13 cellular contexts compared by ENCODE assay signal in the genomic region with DNA sequence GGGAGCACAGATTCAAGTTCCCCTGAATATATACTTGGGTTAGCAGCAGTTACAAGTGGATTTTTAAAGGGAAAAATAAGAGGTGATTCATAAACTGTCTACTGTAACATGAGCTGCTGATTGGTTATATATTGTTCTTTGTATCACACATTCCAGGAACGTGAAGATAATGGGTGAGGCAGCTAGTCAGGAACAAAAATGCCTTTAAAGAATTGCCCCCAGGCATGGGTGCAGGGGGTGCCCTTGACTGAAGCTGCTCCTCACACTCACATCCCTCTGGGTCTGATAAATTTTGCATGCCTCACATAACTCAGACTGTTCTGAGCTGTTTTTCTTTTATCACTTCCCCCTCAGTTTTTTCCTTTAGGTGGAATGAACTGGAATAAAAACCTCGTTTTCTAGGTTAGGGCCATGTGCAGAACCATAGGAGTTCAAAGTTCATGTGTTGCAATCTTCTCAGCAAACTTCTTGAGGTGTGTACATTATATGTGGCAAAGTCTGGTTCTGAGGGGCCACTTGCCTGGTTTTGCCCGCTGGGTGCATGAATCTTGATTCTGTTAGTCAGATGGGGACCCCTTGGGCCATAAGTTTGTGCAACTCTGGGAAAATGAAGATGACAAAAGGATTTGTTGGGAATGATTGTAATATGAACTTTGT. TPM values are rescaled to one million over a fixed set of nuclear protein-coding genes. Genes with fewer than 3 reads are reported as not detected.
DNase-seq lines count a peak whose midpoint lies in the region; ATAC-seq, FAIRE-seq and TF ChIP-seq lines count a peak whose summit lies in the region.
"Had no signal": no experiment of that assay in that cellular context is flagged by ENCODE, and none has a peak within 500 bp of the region (broad histone marks: within the 10 kb centered on the region; RNA-seq: fewer than 3 reads in every experiment).

No MANE protein-coding gene starts in this region.

- CTCF ChIA-PET in HepG2 (lab: Yijun Ruan, JAX; ENCODE audit: low intra/inter-chr PET ratio, low total read pairs), result no interaction called here
- CTCF ChIA-PET in SK-N-SH (lab: Yijun Ruan, JAX), result interaction anchor here (1.7 kb wide), 1 partner anchor 41 kb away, joined by 4 read pairs; no protein-coding TSS in a partner anchor

- TF ChIP-seq EP300 in HepG2 (IDR thresholded peaks at IDR 0.05; ENCODE audit: low read depth in 2 of 2, low read length in 2 of 2) (no peak), HepG2 (CRISPR knock-in tag; IDR thresholded peaks at IDR 0.05; ENCODE audit: borderline replicate concordance) (no peak), SK-N-SH (IDR thresholded peaks at IDR 0.05; ENCODE audit: borderline replicate concordance in 1 of 2, low read depth in 1 of 2, low read length in 1 of 2) (no peak)

- POLR2A ChIA-PET in HepG2 (lab: Yijun Ruan, JAX), result no interaction called here
- POLR2A ChIA-PET in SK-N-SH (lab: Yijun Ruan, JAX), result no interaction called here

- FAIRE-seq in HepG2 (lab: Jason Lieb, UNC), result no peak

- H3K4me1 ChIP-seq in HepG2 (ENCODE audit: insufficient read depth, low read length) (peaks cover 8% of the 10 kb centered on the region), right lobe of liver (peaks cover 0 to 4% (median 0%) of the 10 kb centered on the region in 4 donors), SK-N-SH (ENCODE audit: control insufficient read depth in 1 of 2, insufficient read depth in 2 of 2, low read depth in 1 of 2, low read length in 1 of 2) (peaks cover 0 to 7% of the 10 kb centered on the region in 2 experiments; a peak in 1 of 4 replicates)

- H3K9ac ChIP-seq in HepG2 (ENCODE audit: insufficient read depth, low read depth, low read length) (no peak overlapping the region), SK-N-SH (no peak overlapping the region)

- no peak for TF ChIP-seq POLR2A in HepG2 (IDR thresholded peaks at IDR 0.05; ENCODE audit: insufficient read depth in 1 of 2, low read depth in 2 of 2, low read length in 2 of 2)
- TF ChIP-seq POLR2A in right lobe of liver (IDR thresholded peaks at IDR 0.05), result no peak

- 37% methylated on average over 3 of the region's 3 CpGs for WGBS in HepG2 (ENCODE audit: low lambda C conversion rate)
- WGBS in right lobe of liver (ENCODE audit: insufficient coverage, low coverage, low lambda C conversion rate, missing lambda C conversion rate), result 48% methylated on average over 3 of the region's 3 CpGs
- WGBS in SK-N-SH (ENCODE audit: low lambda C conversion rate), result 50% methylated on average over 3 of the region's 3 CpGs

- in situ Hi-C loops in HepG2 (cut with HindIII; ENCODE audit: extremely low pct_ligation_motif_present, low pct_unique_long_range_greater_than_20kb), result no loop called here

- DNase-seq in HepG2 (ENCODE audit: low spot score), result peak; percentile 6
- DNase-seq in right lobe of liver, result no peak
- no peak for DNase-seq in SK-N-SH
- DNase-seq in fibroblast of the aortic adventitia (ENCODE audit: low read depth), result peak; percentile 80
- DNase-seq in activated effector memory CD4-positive, alpha-beta T cell treated with Interleukin-2 at 50 U/mL for 16 hours, result no peak
- DNase-seq in stimulated activated CD4-positive, alpha-beta T cell treated with anti-CD3 and anti-CD28 coated beads, Interleukin-4, amount 100 ng/mL, for 1 hour, result no peak
- no peak for DNase-seq in NCI-H2171 (lab: John Stamatoyannopoulos, UW)
- DNase-seq: activated CD8-positive, alpha-beta T cell treated with anti-CD3 and anti-CD28 coated beads for 36 hours; activated naive CD8-positive, alpha-beta T cell treated with anti-CD3 and anti-CD28 coated beads, Interleukin-2, amount 50 U/mL, for 24 hours; glutamatergic neuron; NCI-H446 treated with DMSO at 0.1 percent for 48 hours had no signal

- no peak overlapping the region for H2AFZ ChIP-seq in HepG2 (ENCODE audit: low read length)
- peak overlapping the region; percentile 36; the same call in 1 of the 2 replicates for H2AFZ ChIP-seq in SK-N-SH (ENCODE audit: low read depth)

- no peak overlapping the region for H3K4me3 ChIP-seq in HepG2 (replicated peaks in 1 of 3; ENCODE audit: insufficient read depth in 1 of 3, low read depth in 2 of 3, low read length in 3 of 3)
- no peak overlapping the region for H3K4me3 ChIP-seq in right lobe of liver
- no peak overlapping the region for H3K4me3 ChIP-seq in SK-N-SH (ENCODE audit: low read depth in 2 of 2, low read length in 1 of 2)
- no peak overlapping the region for H3K4me3 ChIP-seq in fibroblast of the aortic adventitia (ENCODE audit: low read depth, low read length)
- H3K4me3 ChIP-seq: skin epidermis had no signal

- H3K27ac ChIP-seq in HepG2 (ENCODE audit: extremely low read length, insufficient read depth, low read length), result no peak overlapping the region
- H3K27ac ChIP-seq in right lobe of liver, result no peak overlapping the region
- H3K27ac ChIP-seq in SK-N-SH (ENCODE audit: low read depth in 2 of 2, low read length in 1 of 2), result no peak overlapping the region
- H3K27ac ChIP-seq: skin epidermis had no signal

- BruUV-seq in HepG2 (replicated peaks; lab: Mats Ljungman, UMichigan), result no TSS peak

- H3K4me2 ChIP-seq in HepG2 (ENCODE audit: low read depth, low read length) (no peak overlapping the region), SK-N-SH (0 out of 2 replicates have a peak overlapping the region, but pooled peaks have one; percentile 5)

- H3K79me2 ChIP-seq in HepG2 (ENCODE audit: insufficient read depth, low read length) (no peaks in the 10 kb centered on the region), SK-N-SH (ENCODE audit: insufficient read depth) (no peaks in the 10 kb centered on the region)

- H3K9me2 ChIP-seq in SK-N-SH, result no peaks in the 10 kb centered on the region

- no peaks in the 10 kb centered on the region for H3F3A ChIP-seq in SK-N-SH (replicated peaks; ENCODE audit: insufficient read depth)

- intact Hi-C loops in HepG2 (cut with micrococcal nuclease; ENCODE audit: unreplicated experiment), result no loop called here
- intact Hi-C loops in right lobe of liver (cut with DNase I), result no loop called here

- TF ChIP-seq RAD21 in HepG2 (CRISPR knock-in tag; IDR thresholded peaks at IDR 0.05), result no peak
- TF ChIP-seq RAD21 in SK-N-SH (IDR thresholded peaks at IDR 0.05; ENCODE audit: low read length), result no peak

- H3K9me3 ChIP-seq in HepG2 (ENCODE audit: low read length) (no peaks in the 10 kb centered on the region), right lobe of liver (no peaks in the 10 kb centered on the region), SK-N-SH (no peaks in the 10 kb centered on the region)

- H4K20me1 ChIP-seq in HepG2 (ENCODE audit: insufficient read depth, low read length) (no peaks in the 10 kb centered on the region), SK-N-SH (ENCODE audit: insufficient read depth) (no peaks in the 10 kb centered on the region)

- H3K27me3 ChIP-seq in HepG2 (ENCODE audit: control insufficient read depth in 1 of 2, insufficient read depth in 2 of 2, low read length in 2 of 2) (no peaks in the 10 kb centered on the region), right lobe of liver (no peaks in the 10 kb centered on the region), SK-N-SH (ENCODE audit: insufficient read depth) (no peaks in the 10 kb centered on the region)

- ATAC-seq in HepG2, result no peak
- ATAC-seq in right lobe of liver, result no peak
- ATAC-seq in GM19328 (IDR thresholded peaks at IDR 0.05; ENCODE audit: unreplicated experiment), result no peak
- ATAC-seq: activated CD8-positive, alpha-beta T cell treated with anti-CD3 and anti-CD28 coated beads for 36 hours; activated naive CD8-positive, alpha-beta T cell treated with anti-CD3 and anti-CD28 coated beads, Interleukin-2, amount 50 U/mL, for 24 hours had no signal

- TF ChIP-seq CTCF in HepG2 (CRISPR knock-in tag; IDR thresholded peaks at IDR 0.05), result no peak
- TF ChIP-seq CTCF in right lobe of liver (IDR thresholded peaks at IDR 0.05), result no peak
- no peak for TF ChIP-seq CTCF in SK-N-SH (IDR thresholded peaks at IDR 0.05)
- TF ChIP-seq CTCF in fibroblast of the aortic adventitia (IDR thresholded peaks at IDR 0.05; ENCODE audit: insufficient read depth, low read length), result no peak

- H3K36me3 ChIP-seq in HepG2 (replicated peaks in 1 of 2; ENCODE audit: control insufficient read depth in 1 of 2, insufficient read depth in 2 of 2, low read length in 2 of 2), result no peaks in the 10 kb centered on the region
- no peaks in the 10 kb centered on the region for H3K36me3 ChIP-seq in right lobe of liver
- peaks cover 0 to 3% of the 10 kb centered on the region in 2 experiments for H3K36me3 ChIP-seq in SK-N-SH (replicated peaks in 1 of 2; ENCODE audit: control insufficient read depth in 1 of 2, insufficient read depth in 2 of 2, low read length in 1 of 2)

TF ChIP-seq in HepG2, 621 proteins besides CTCF, POLR2A, EP300 and RAD21 (continues in another document):
- TF ChIP-seq THAP11 (CRISPR knock-in tag; IDR thresholded peaks at IDR 0.05), result no peak

RNA-seq across cellular contexts. Expression of a gene that starts 21.1 kb away (rescaled TPM):
- 0.18 and 0.31 TPM in 2 replicates for total RNA-seq in HepG2 (2016; rRNA removed; fragmentation: Illumina TruSeq; extraction: Trizol)
- 0.30 and 0.44 TPM in 2 replicates for total RNA-seq in HepG2 (2016; cell fraction: cytosol; rRNA removed; fragmentation: Illumina TruSeq; extraction: Trizol; ENCODE audit: low read depth)
- 0.17 and 0.22 TPM in 2 replicates for total RNA-seq in HepG2 (2016; cell fraction: insoluble cytoplasmic fraction; rRNA removed; fragmentation: Illumina TruSeq; extraction: Trizol)
- total RNA-seq in HepG2 (2016; cell fraction: membrane; rRNA removed; fragmentation: Illumina TruSeq; extraction: Trizol), result 0.19 and 0.24 TPM in 2 replicates
- 0.44 and 0.71 TPM in 2 replicates for total RNA-seq in HepG2 (2016; cell fraction: nucleus; rRNA removed; fragmentation: Illumina TruSeq; extraction: Trizol)
- polyA plus RNA-seq in HepG2 (2011; rRNA removed), result 1.3 and 1.4 TPM in 2 replicates
- 0.81 and 1.0 TPM in 2 replicates for polyA plus RNA-seq in HepG2 (2011; cell fraction: cytosol; rRNA removed)
- polyA plus RNA-seq in HepG2 (2011; cell fraction: nucleus; rRNA removed), result 2.5 and 2.7 TPM in 2 replicates
- 0.99 and 1.1 TPM in 2 replicates for polyA plus RNA-seq in HepG2 (2012)
- polyA plus RNA-seq in HepG2 (2016; cell fraction: cytosol; fragmentation: Illumina TruSeq; extraction: Trizol; ENCODE audit: low read depth), result 0.06 and 0.09 TPM in 2 replicates
- polyA plus RNA-seq in HepG2 (2016; cell fraction: insoluble cytoplasmic fraction; fragmentation: Illumina TruSeq; extraction: Trizol; ENCODE audit: low read depth), result 0.24 and 0.43 TPM in 2 replicates
- polyA plus RNA-seq in HepG2 (2016; cell fraction: membrane; fragmentation: Illumina TruSeq; extraction: Trizol; ENCODE audit: low read depth), result 0.18 and 0.35 TPM in 2 replicates
- 1.3 TPM in 2 replicates for polyA plus RNA-seq in HepG2 (2016; cell fraction: nucleus; fragmentation: Illumina TruSeq; extraction: Trizol; ENCODE audit: insufficient read depth, low read depth)
- polyA minus RNA-seq in HepG2 (2011; rRNA and poly(A)+ RNA removed; ENCODE audit: low replicate concordance), result 0.51 and 0.80 TPM in 2 replicates
- not detected in 2 replicates for polyA minus RNA-seq in HepG2 (2011; cell fraction: cytosol; rRNA and poly(A)+ RNA removed)
- polyA minus RNA-seq in HepG2 (2011; cell fraction: nucleus; rRNA and poly(A)+ RNA removed), result 0.90 and 1.5 TPM in 2 replicates
- under 1 TPM; 0.43 to 0.68 (median 0.56) TPM for total RNA-seq in right lobe of liver
- 2.7 and 3.5 TPM in 2 replicates for polyA plus RNA-seq in SK-N-SH (2012; rRNA removed)
- polyA plus RNA-seq in SK-N-SH (2012; cell fraction: cytosol; rRNA removed), result 1.6 and 1.7 TPM in 2 replicates
- 8.1 and 13.1 TPM in 2 replicates for polyA plus RNA-seq in SK-N-SH (2012; cell fraction: nucleus; rRNA removed)
- total RNA-seq in fibroblast of the aortic adventitia (ENCODE audit: low replicate concordance), result 0.99 TPM in 1 of 2 replicates, not detected in the other

Comparison
In these comparisons a context has a peak if more than half of its experiments do, and no peak if none do; other contexts are left out.
1. DNase-seq: peak in HepG2 (single experiment) and fibroblast of the aortic adventitia (single experiment); none in right lobe of liver (0 of 3), SK-N-SH (single experiment), activated effector memory CD4-positive, alpha-beta T cell treated with Interleukin-2 at 50 U/mL for 16 hours (single experiment), stimulated activated CD4-positive, alpha-beta T cell treated with anti-CD3 and anti-CD28 coated beads, Interleukin-4, amount 100 ng/mL, for 1 hour (single experiment) and NCI-H2171 (single experiment).